Comparison of ENCODE assay signal across 8 cellular contexts in the genomic region with DNA sequence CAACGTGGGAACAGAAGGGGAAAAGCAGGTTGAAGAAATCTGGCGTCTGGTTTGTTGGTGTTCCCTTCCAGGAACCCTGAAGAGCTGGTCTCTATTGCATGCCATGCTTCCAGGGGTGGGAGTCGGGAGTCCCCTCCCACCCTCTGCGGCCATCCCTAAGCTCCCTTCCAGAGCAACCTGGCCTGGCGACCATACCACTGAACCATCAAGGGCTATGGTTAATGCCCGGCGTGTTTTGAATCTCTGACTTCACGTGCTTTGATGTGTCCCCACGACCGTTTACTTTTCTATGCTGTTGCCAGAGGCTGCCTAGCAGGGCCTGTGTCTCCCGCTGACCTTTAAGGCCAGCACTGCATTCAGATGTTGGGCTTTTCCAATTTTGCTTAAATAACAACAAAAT. TPM values are rescaled to one million over a fixed set of nuclear protein-coding genes. Genes with fewer than 3 reads are reported as not detected.
DNase-seq lines count a peak whose midpoint lies in the region; ATAC-seq and TF ChIP-seq lines count a peak whose summit lies in the region.

No MANE protein-coding gene starts in this region.

- peaks cover 16% of the 10 kb centered on the region for H3K27me3 Mint-ChIP-seq in GM23338 (ENCODE audit: insufficient read depth, low read depth, poor library complexity)

- TF ChIP-seq CTCF in GM23338 (conservative IDR thresholded peaks at IDR 0.05; ENCODE audit: low read depth in 2 of 2) (no peak), gastroesophageal sphincter (IDR thresholded peaks at IDR 0.05) (no peak), A673 (conservative IDR thresholded peaks at IDR 0.05; ENCODE audit: low read depth, low read length) (no peak)

- H3K9me3 ChIP-seq in gastroesophageal sphincter (no peaks in the 10 kb centered on the region), A673 (ENCODE audit: low read depth, low read length, poor library complexity, severe bottlenecking) (no peaks in the 10 kb centered on the region)

- peak overlapping the region; percentile 91 for H3K4me2 ChIP-seq in GM23338

- intact Hi-C loops in A673 (cut with micrococcal nuclease; ENCODE audit: unreplicated experiment): no loop called here

- peak overlapping the region; percentile 69 for H3K4me3 ChIP-seq in GM23338
- peak overlapping the region in 1 of 2 donors; percentile 73 for H3K4me3 ChIP-seq in gastroesophageal sphincter
- H3K4me3 ChIP-seq in A673 (ENCODE audit: low read depth, low read length, poor library complexity, severe bottlenecking): no peak overlapping the region

- H4K20me1 ChIP-seq in GM23338 (replicated peaks; ENCODE audit: insufficient read depth): peaks cover 9% of the 10 kb centered on the region; the same call in 1 of the 2 replicates

- H3K4me1 Mint-ChIP-seq in GM23338: peaks cover 25% of the 10 kb centered on the region

- H3K36me3 Mint-ChIP-seq in GM23338 (ENCODE audit: low read depth): no peaks in the 10 kb centered on the region

- H3K9me3 Mint-ChIP-seq in GM23338: no peaks in the 10 kb centered on the region

- H2AFZ ChIP-seq in GM23338: peak overlapping the region; percentile 96

- H3K79me2 ChIP-seq in GM23338 (replicated peaks; ENCODE audit: insufficient read depth): peaks cover 37% of the 10 kb centered on the region

- H3K27ac ChIP-seq in GM23338 (ENCODE audit: low read depth) (no peak overlapping the region), gastroesophageal sphincter (peak overlapping the region; percentile 59 to 97 (median 96)), A673 (ENCODE audit: low read depth, low read length, poor library complexity, severe bottlenecking) (no peak overlapping the region)

- H3K27me3 ChIP-seq in GM23338 (ENCODE audit: insufficient read depth) (peaks cover 13% of the 10 kb centered on the region), gastroesophageal sphincter (no peaks in the 10 kb centered on the region), A673 (replicated peaks; ENCODE audit: insufficient read depth, low read depth, low read length, poor library complexity) (peaks cover 4% of the 10 kb centered on the region)

- no TSS peak for BruUV-seq in A673 (replicated peaks; lab: Mats Ljungman, UMichigan)

- POLR2A ChIA-PET in A673 (lab: Charles Lee; ENCODE audit: low non-redundant PET): no interaction called here

- no peak for TF ChIP-seq EP300 in gastroesophageal sphincter (IDR thresholded peaks at IDR 0.05)

- ATAC-seq in GM23338 (peak; percentile 74), gastroesophageal sphincter (no peak), HG02759 (IDR thresholded peaks at IDR 0.05; ENCODE audit: unreplicated experiment) (no peak)

- peak overlapping the region; percentile 78 for H3K27ac Mint-ChIP-seq in GM23338

- DNase-seq in GM23338 (ENCODE audit: low spot score) (peak; percentile 47), RPMI8226 (peak; percentile 19), putamen (ENCODE audit: low spot score) (peak; percentile 2), A673 (ENCODE audit: low spot score) (no peak), HCEC 1CT (no peak)
- no peak for DNase-seq in activated CD4-positive, CD25-positive, alpha-beta regulatory T cell (lab: John Stamatoyannopoulos, UW)

- no peak for TF ChIP-seq POLR2A in gastroesophageal sphincter (IDR thresholded peaks at IDR 0.05)

- H3F3A ChIP-seq in GM23338 (replicated peaks; ENCODE audit: low read depth): peaks cover 5% of the 10 kb centered on the region; the same call in 1 of the 2 replicates

- peaks cover 17% of the 10 kb centered on the region for H3K4me1 ChIP-seq in GM23338 (ENCODE audit: insufficient read depth)
- H3K4me1 ChIP-seq in gastroesophageal sphincter: peaks cover 3 to 45% (median 11%) of the 10 kb centered on the region in 3 donors
- no peaks in the 10 kb centered on the region for H3K4me1 ChIP-seq in A673 (ENCODE audit: insufficient read depth, low read length, poor library complexity, severe bottlenecking)

- peak overlapping the region; percentile 92 for H3K4me3 Mint-ChIP-seq in GM23338

- 45 to 59% methylated on average over 5 to 8 of the region's 11 CpGs for WGBS in gastroesophageal sphincter (ENCODE audit: low coverage in 1 of 2), 2 donors

- CTCF ChIA-PET in A673 (lab: Charles Lee): no interaction called here

- no peaks in the 10 kb centered on the region for H3K9me2 ChIP-seq in GM23338 (ENCODE audit: insufficient read depth)

- H3K36me3 ChIP-seq in GM23338 (ENCODE audit: insufficient read depth) (no peaks in the 10 kb centered on the region), gastroesophageal sphincter (no peaks in the 10 kb centered on the region), A673 (ENCODE audit: insufficient read depth, low read length, poor library complexity, severe bottlenecking) (no peaks in the 10 kb centered on the region)

TF ChIP-seq in GM23338, 12 proteins besides CTCF, POLR2A, EP300 and RAD21 (continues in another document):
- TF ChIP-seq, protein P1, sequence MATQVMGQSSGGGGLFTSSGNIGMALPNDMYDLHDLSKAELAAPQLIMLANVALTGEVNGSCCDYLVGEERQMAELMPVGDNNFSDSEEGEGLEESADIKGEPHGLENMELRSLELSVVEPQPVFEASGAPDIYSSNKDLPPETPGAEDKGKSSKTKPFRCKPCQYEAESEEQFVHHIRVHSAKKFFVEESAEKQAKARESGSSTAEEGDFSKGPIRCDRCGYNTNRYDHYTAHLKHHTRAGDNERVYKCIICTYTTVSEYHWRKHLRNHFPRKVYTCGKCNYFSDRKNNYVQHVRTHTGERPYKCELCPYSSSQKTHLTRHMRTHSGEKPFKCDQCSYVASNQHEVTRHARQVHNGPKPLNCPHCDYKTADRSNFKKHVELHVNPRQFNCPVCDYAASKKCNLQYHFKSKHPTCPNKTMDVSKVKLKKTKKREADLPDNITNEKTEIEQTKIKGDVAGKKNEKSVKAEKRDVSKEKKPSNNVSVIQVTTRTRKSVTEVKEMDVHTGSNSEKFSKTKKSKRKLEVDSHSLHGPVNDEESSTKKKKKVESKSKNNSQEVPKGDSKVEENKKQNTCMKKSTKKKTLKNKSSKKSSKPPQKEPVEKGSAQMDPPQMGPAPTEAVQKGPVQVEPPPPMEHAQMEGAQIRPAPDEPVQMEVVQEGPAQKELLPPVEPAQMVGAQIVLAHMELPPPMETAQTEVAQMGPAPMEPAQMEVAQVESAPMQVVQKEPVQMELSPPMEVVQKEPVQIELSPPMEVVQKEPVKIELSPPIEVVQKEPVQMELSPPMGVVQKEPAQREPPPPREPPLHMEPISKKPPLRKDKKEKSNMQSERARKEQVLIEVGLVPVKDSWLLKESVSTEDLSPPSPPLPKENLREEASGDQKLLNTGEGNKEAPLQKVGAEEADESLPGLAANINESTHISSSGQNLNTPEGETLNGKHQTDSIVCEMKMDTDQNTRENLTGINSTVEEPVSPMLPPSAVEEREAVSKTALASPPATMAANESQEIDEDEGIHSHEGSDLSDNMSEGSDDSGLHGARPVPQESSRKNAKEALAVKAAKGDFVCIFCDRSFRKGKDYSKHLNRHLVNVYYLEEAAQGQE (IDR thresholded peaks at IDR 0.05; ENCODE audit: unreplicated experiment): no peak
- TF ChIP-seq CREB1 (CRISPR knock-in tag; IDR thresholded peaks at IDR 0.05; ENCODE audit: low read depth) (no peak), STAT1 (IDR thresholded peaks at IDR 0.05; ENCODE audit: unreplicated experiment) (no peak), EZH2 (IDR thresholded peaks at IDR 0.05; ENCODE audit: low read depth, unreplicated experiment) (no peak), JUNB (IDR thresholded peaks at IDR 0.05; ENCODE audit: unreplicated experiment) (no peak)
- TF ChIP-seq, protein P2, sequence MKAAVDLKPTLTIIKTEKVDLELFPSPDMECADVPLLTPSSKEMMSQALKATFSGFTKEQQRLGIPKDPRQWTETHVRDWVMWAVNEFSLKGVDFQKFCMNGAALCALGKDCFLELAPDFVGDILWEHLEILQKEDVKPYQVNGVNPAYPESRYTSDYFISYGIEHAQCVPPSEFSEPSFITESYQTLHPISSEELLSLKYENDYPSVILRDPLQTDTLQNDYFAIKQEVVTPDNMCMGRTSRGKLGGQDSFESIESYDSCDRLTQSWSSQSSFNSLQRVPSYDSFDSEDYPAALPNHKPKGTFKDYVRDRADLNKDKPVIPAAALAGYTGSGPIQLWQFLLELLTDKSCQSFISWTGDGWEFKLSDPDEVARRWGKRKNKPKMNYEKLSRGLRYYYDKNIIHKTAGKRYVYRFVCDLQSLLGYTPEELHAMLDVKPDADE (IDR thresholded peaks at IDR 0.05): no peak

RNA-seq across cellular contexts. Expression of a gene that starts 0.7 kb away (rescaled TPM):
- 16.9 and 18.8 TPM in 2 replicates for total RNA-seq in GM23338 (2014; rRNA removed; shearing (Covaris generic))
- 5.5 and 6.8 TPM in 2 replicates for polyA plus RNA-seq in GM23338 (2016; fragmentation: Nextera tagmentation; extraction: Ambion mirVana)
- total RNA-seq in gastroesophageal sphincter: 10 to 100 TPM; 42.9 to 64.0 (median 49.1) TPM
- 7.1 and 7.3 TPM in 2 replicates for total RNA-seq in A673 (2021)

Comparison
In these comparisons a context has a peak if more than half of its experiments do, and no peak if none do; other contexts are left out.
1. DNase-seq: peak in GM23338 (single experiment), RPMI8226 (single experiment) and putamen (single experiment); none in A673 (single experiment), activated CD4-positive, CD25-positive, alpha-beta regulatory T cell (0 of 4) and HCEC 1CT (single experiment).
2. H3K27ac ChIP-seq: peak in gastroesophageal sphincter (4 of 4); none in GM23338 (single experiment) and A673 (single experiment).